35 cellular contexts compared by ENCODE assay signal in genomic region chr4:105786748-105787147, GRCh38.
"Had no signal": no experiment of that assay in that cellular context is flagged by ENCODE, and none has a peak within 500 bp of the region (broad histone marks: within the 10 kb centered on the region; RNA-seq: fewer than 3 reads in every experiment).

No MANE protein-coding gene starts in this region.

- H3K36me3 ChIP-seq: MG63 had no signal

- H3K27me3 ChIP-seq: MG63 had no signal

- H3K9me3 ChIP-seq: MG63 had no signal

- DNase-seq: Karpas-422, Kasumi-1, MG63, MM.1S, MV-4-11, NCI-H1048, NCI-H1092, NCI-H1092 treated with DMSO at 0.1 percent for 48 hours, NCI-H1105, NCI-H1105 treated with DMSO at 0.1 percent for 48 hours, NCI-H1417, NCI-H1417 treated with DMSO at 0.1 percent for 48 hours, NCI-H1436, NCI-H1436 treated with DMSO at 0.1 percent for 48 hours, NCI-H146, NCI-H1694, NCI-H1694 treated with DMSO at 0.1 percent for 48 hours, NCI-H187, NCI-H187 treated with DMSO at 0.1 percent for 48 hours, NCI-H1930, NCI-H2029, NCI-H2029 treated with DMSO at 0.1 percent for 48 hours, NCI-H2081 treated with DMSO at 0.1 percent for 48 hours, NCI-H2107, NCI-H2171, NCI-H2171 treated with DMSO at 0.1 percent for 48 hours, NCI-H2227 treated with DMSO at 0.1 percent for 48 hours, NCI-H226, NCI-H345, NCI-H446, NCI-H446 treated with DMSO at 0.1 percent for 48 hours, NCI-H510A, NCI-H510A treated with DMSO at 0.1 percent for 48 hours, NCI-H524, NCI-H524 treated with DMSO at 0.1 percent for 48 hours had no signal

- H3K4me3 ChIP-seq: MG63 had no signal
